1 cellular context compared by ENCODE assay signal in genomic region chr3:37819591-37819990, GRCh38.
TF ChIP-seq lines count a peak whose summit lies in the region.

No MANE protein-coding gene starts in this region.

TF ChIP-seq in liver, 16 proteins besides CTCF, POLR2A, EP300 and RAD21:
- TF ChIP-seq, protein P1, sequence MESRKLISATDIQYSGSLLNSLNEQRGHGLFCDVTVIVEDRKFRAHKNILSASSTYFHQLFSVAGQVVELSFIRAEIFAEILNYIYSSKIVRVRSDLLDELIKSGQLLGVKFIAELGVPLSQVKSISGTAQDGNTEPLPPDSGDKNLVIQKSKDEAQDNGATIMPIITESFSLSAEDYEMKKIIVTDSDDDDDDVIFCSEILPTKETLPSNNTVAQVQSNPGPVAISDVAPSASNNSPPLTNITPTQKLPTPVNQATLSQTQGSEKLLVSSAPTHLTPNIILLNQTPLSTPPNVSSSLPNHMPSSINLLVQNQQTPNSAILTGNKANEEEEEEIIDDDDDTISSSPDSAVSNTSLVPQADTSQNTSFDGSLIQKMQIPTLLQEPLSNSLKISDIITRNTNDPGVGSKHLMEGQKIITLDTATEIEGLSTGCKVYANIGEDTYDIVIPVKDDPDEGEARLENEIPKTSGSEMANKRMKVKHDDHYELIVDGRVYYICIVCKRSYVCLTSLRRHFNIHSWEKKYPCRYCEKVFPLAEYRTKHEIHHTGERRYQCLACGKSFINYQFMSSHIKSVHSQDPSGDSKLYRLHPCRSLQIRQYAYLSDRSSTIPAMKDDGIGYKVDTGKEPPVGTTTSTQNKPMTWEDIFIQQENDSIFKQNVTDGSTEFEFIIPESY (IDR thresholded peaks at IDR 0.05): no peak
- TF ChIP-seq NR2F2 (IDR thresholded peaks at IDR 0.05): peak; percentile 29
TF ChIP-seq in liver: peak in this region for 1.
